8 cellular contexts compared by ENCODE assay signal in genomic region chr19:42081584-42082258, GRCh38. TPM values are rescaled to one million over a fixed set of nuclear protein-coding genes. Genes with fewer than 3 reads are reported as not detected.
DNase-seq lines count a peak whose midpoint lies in the region; ATAC-seq, FAIRE-seq and TF ChIP-seq lines count a peak whose summit lies in the region.

No MANE protein-coding gene starts in this region.

- H3K27me3 Mint-ChIP-seq in effector memory CD8-positive, alpha-beta T cell, result no peaks in the 10 kb centered on the region

- peaks cover 25 to 29% of the 10 kb centered on the region in 2 donors for H3K4me1 Mint-ChIP-seq in effector memory CD8-positive, alpha-beta T cell (ENCODE audit: low read depth in 2 of 2)

- DNase-seq in AG10803 (ENCODE audit: low read depth), result peak; percentile 64
- DNase-seq in Panc1 (ENCODE audit: low read depth, low spot score), result peak; percentile 20
- DNase-seq in effector memory CD8-positive, alpha-beta T cell, result no peak
- no peak for DNase-seq in pancreas
- DNase-seq in NCI-H510A treated with DMSO at 0.1 percent for 48 hours (lab: John Stamatoyannopoulos, UW), result no peak
- DNase-seq in uterus, result no peak

- no TSS peak for BruUV-seq in Panc1 (replicated peaks; lab: Mats Ljungman, UMichigan)

- H3K27me3 ChIP-seq in Panc1 (ENCODE audit: control insufficient read depth, insufficient read depth, low read length) (no peaks in the 10 kb centered on the region), pancreas (no peaks in the 10 kb centered on the region), uterus (no peaks in the 10 kb centered on the region)

- no peak overlapping the region for H3K4me3 ChIP-seq in AG10803 (ENCODE audit: low read length)
- H3K4me3 ChIP-seq in Panc1 (ENCODE audit: low read depth in 2 of 2, low read length in 2 of 2), result no peak overlapping the region
- no peak overlapping the region for H3K4me3 ChIP-seq in pancreas
- no peak overlapping the region for H3K4me3 ChIP-seq in uterus

- no peaks in the 10 kb centered on the region for H3K9me3 ChIP-seq in Panc1 (ENCODE audit: control insufficient read depth, insufficient read depth, low read depth, low read length)
- H3K9me3 ChIP-seq in pancreas, result no peaks in the 10 kb centered on the region
- H3K9me3 ChIP-seq in uterus, result no peaks in the 10 kb centered on the region

- peaks cover 39% of the 10 kb centered on the region for H3K36me3 Mint-ChIP-seq in effector memory CD8-positive, alpha-beta T cell (ENCODE audit: insufficient read depth)

- TF ChIP-seq POLR2A in uterus (IDR thresholded peaks at IDR 0.05), result no peak

- TF ChIP-seq CTCF in AG10803 (conservative IDR thresholded peaks at IDR 0.05; ENCODE audit: low read length) (peak; percentile 76), GM12872 (IDR thresholded peaks at IDR 0.05; ENCODE audit: insufficient read depth, low read depth, low read length) (peak; percentile 77), Panc1 (IDR thresholded peaks at IDR 0.05) (no peak; the same call in 1 of the 2 replicates), pancreas (IDR thresholded peaks at IDR 0.05) (peak in 3 of 4 donors; percentile 13 to 35 (median 26)), uterus (IDR thresholded peaks at IDR 0.05) (peak in 1 of 4 experiments; percentile 21)

- peak; percentile 79; the same call in 1 of the 2 replicates for ATAC-seq in Panc1
- ATAC-seq in effector memory CD8-positive, alpha-beta T cell (replicated peaks), result peak; percentile 44
- ATAC-seq in pancreas, result peak; percentile 41 to 86 (median 74)
- no peak for ATAC-seq in GM19351 (IDR thresholded peaks at IDR 0.05; ENCODE audit: unreplicated experiment)

- no peak for FAIRE-seq in pancreas (lab: Jason Lieb, UNC)

- no peaks in the 10 kb centered on the region; the same call in 1 of the 2 replicates for H3K36me3 ChIP-seq in Panc1 (ENCODE audit: control insufficient read depth, insufficient read depth, low read length)
- peaks cover 7 to 29% (median 23%) of the 10 kb centered on the region in 3 donors for H3K36me3 ChIP-seq in pancreas
- no peaks in the 10 kb centered on the region for H3K36me3 ChIP-seq in uterus

- H3K4me3 Mint-ChIP-seq in effector memory CD8-positive, alpha-beta T cell, result no peak overlapping the region

- H3K9me3 Mint-ChIP-seq in effector memory CD8-positive, alpha-beta T cell, result no peaks in the 10 kb centered on the region

- no peak overlapping the region for H3K27ac ChIP-seq in Panc1 (ENCODE audit: low read length)
- no peak overlapping the region for H3K27ac ChIP-seq in pancreas
- H3K27ac ChIP-seq in uterus, result no peak overlapping the region

- in situ Hi-C loops in Panc1 (cut with HindIII; ENCODE audit: low pct_unique_long_range_greater_than_20kb, low sequenced_read_pairs), result no loop called here

- CTCF ChIA-PET in Panc1 (lab: Charles Lee), result interaction anchor here (0.5 kb wide), 1 partner anchor 64 kb away, joined by 3 read pairs; no protein-coding TSS in a partner anchor

- WGBS in pancreas, 2 donors, result 60 to 64% methylated on average over 2 of the region's 2 CpGs

- intact Hi-C loops in Panc1 (cut with micrococcal nuclease; ENCODE audit: unreplicated experiment) (no loop called here), pancreas (cut with DNase I) (no loop called here), uterus (cut with DNase I; ENCODE audit: low total_unique reads) (no loop called here)

- H3K4me1 ChIP-seq in Panc1 (ENCODE audit: control insufficient read depth, insufficient read depth, low read length) (no peaks in the 10 kb centered on the region; the same call in 1 of the 2 replicates), pancreas (peaks cover 0 to 10% (median 8%) of the 10 kb centered on the region in 3 donors), uterus (peaks cover 0 to 7% of the 10 kb centered on the region in 2 donors)

- POLR2A ChIA-PET in Panc1 (lab: Charles Lee), result no interaction called here

- peak overlapping the region; percentile 26 to 69 for H3K27ac Mint-ChIP-seq in effector memory CD8-positive, alpha-beta T cell

RNA-seq across cellular contexts. Expression of gene ZNF574, which starts 5.8 kb away (rescaled TPM):
- total RNA-seq in Panc1 (2021; ENCODE audit: unreplicated experiment) (15.7 TPM), pancreas (1 to 10 TPM; 3.9 to 8.5 (median 5.8) TPM), uterus (10 to 100 TPM in 3 of 4 donors, 1 to 10 TPM in 1; 5.6 to 19.9 (median 14.1) TPM)
- 16.9 TPM for polyA plus RNA-seq in Panc1 (2012; ENCODE audit: insufficient read length)
- 1 to 10 TPM; 4.9 to 6.2 TPM for polyA plus RNA-seq in pancreas

RNA-seq across cellular contexts. Expression of gene GRIK5, which starts 11.7 kb away (rescaled TPM):
- total RNA-seq in Panc1 (2021; ENCODE audit: unreplicated experiment) (0.62 TPM), pancreas (1 to 10 TPM; 1.9 to 3.6 (median 3.1) TPM), uterus (10 to 100 TPM in 1 of 4 donors, 1 to 10 TPM in 2, not detected in 1; 5.6 to 17.8 (median 7.0) TPM)
- polyA plus RNA-seq in Panc1 (2012; ENCODE audit: insufficient read length), result 0.28 TPM
- polyA plus RNA-seq in pancreas, result 10 to 100 TPM in 1 of 2 donors, 1 to 10 TPM in 1; 4.8 to 10.5 TPM

RNA-seq across cellular contexts. Expression of gene POU2F2, which starts 50.5 kb away (rescaled TPM):
- 0.10 TPM for total RNA-seq in Panc1 (2021; ENCODE audit: unreplicated experiment)
- polyA plus RNA-seq in Panc1 (2012; ENCODE audit: insufficient read length), result 0.22 TPM
- total RNA-seq in pancreas, result 1 to 10 TPM in 3 of 6 donors, under 1 TPM in 3; 0.56 to 5.6 (median 1.00) TPM
- polyA plus RNA-seq in pancreas, result 1 to 10 TPM; 1.7 to 1.9 TPM
- 1 to 10 TPM in 1 of 4 donors, under 1 TPM in 2, not detected in 1; 0.55 to 3.2 (median 0.77) TPM for total RNA-seq in uterus

Comparison
In these comparisons a context has a peak if more than half of its experiments do, and no peak if none do; other contexts are left out.
1. DNase-seq: peak in AG10803 (single experiment) and Panc1 (single experiment); none in effector memory CD8-positive, alpha-beta T cell (0 of 3), pancreas (0 of 6), NCI-H510A treated with DMSO at 0.1 percent for 48 hours (single experiment) and uterus (0 of 2).